8 cellular contexts compared by ENCODE assay signal in the genomic region with DNA sequence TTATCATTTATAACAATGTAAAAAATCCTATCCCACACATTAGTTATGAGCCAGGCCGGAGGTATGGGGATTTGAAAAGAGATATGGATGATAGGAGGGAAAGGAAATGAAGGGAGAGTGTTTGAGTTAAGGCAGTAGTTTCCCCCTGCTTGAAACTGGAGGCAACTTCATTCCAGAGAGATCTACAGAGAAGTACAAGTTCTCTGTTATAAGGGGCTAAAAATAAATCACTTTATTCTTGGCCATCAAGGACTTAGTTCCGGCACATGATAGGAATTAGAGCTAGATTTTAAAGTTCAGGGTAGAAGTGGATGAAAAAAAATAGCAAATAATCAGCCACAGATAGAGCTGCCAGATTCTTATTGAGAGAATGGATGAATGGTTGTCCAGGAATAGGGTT.
A peak's percentile ranks its signal among the peaks of the same experiment; 100 is the strongest.
DNase-seq lines count a peak whose midpoint lies in the region; ATAC-seq and TF ChIP-seq lines count a peak whose summit lies in the region.
"Not testable (repeated sequence)": the region's sequence is repeated elsewhere in the genome, so short reads cannot be mapped to it uniquely, and the experiment has no call there.

No MANE protein-coding gene starts in this region.

- not testable (repeated sequence) for H3K27me3 ChIP-seq in heart left ventricle; heart right ventricle; left ventricle myocardium inferior (ENCODE audit: low read depth); right cardiac atrium (ENCODE audit: control insufficient read depth, insufficient read depth)

- H3K27ac ChIP-seq in heart left ventricle, result peak overlapping the region in 4 of 12 donors; percentile 2 to 34 (median 16)
- H3K27ac ChIP-seq in heart right ventricle, result peak overlapping the region in 5 of 10 donors; percentile 11 to 40 (median 36)
- peak overlapping the region; percentile 65 for H3K27ac ChIP-seq in left ventricle myocardium inferior (replicated peaks)
- not testable (repeated sequence) for H3K27ac ChIP-seq in right cardiac atrium (ENCODE audit: low read length)

- ATAC-seq in Right ventricle myocardium inferior, result peak; percentile 39
- ATAC-seq in Right ventricle myocardium superior (ENCODE audit: poor library complexity), result peak; percentile 81
- peak in 3 of 4 donors; percentile 49 to 79 (median 73) for ATAC-seq in heart left ventricle
- peak in 5 of 8 donors; percentile 61 to 74 (median 62) for ATAC-seq in heart right ventricle
- peak; percentile 27 to 41 for ATAC-seq in left cardiac atrium
- peak; percentile 79 for ATAC-seq in left ventricle myocardium superior
- peak; percentile 31 to 60 for ATAC-seq in right cardiac atrium

- H3K4me1 ChIP-seq in heart left ventricle; right cardiac atrium (ENCODE audit: control insufficient read depth, insufficient read depth, low read length): not testable (repeated sequence)
- H3K4me1 ChIP-seq in heart right ventricle, result peaks cover 0 to 10% (median 3%) of the 10 kb centered on the region in 9 donors
- H3K4me1 ChIP-seq in left ventricle myocardium inferior, result peaks cover 12% of the 10 kb centered on the region

- H3K9me3 ChIP-seq in heart left ventricle; heart right ventricle; left ventricle myocardium inferior (replicated peaks); right cardiac atrium (ENCODE audit: control insufficient read depth, low read length): not testable (repeated sequence)

- 36 to 53% (median 43%) methylated on average over 2 of the region's 2 CpGs for WGBS in heart left ventricle, 4 donors
- WGBS in heart right ventricle, 2 donors, result 40 to 53% methylated on average over 2 of the region's 2 CpGs
- WGBS in right cardiac atrium, result 52% methylated on average over 2 of the region's 2 CpGs

- H3K36me3 ChIP-seq in heart left ventricle, heart right ventricle, left ventricle myocardium inferior: not testable (repeated sequence)

- H3K4me3 ChIP-seq in heart left ventricle; heart right ventricle; left ventricle myocardium inferior; right cardiac atrium (ENCODE audit: low read length): not testable (repeated sequence)

- TF ChIP-seq POLR2A in heart left ventricle (IDR thresholded peaks at IDR 0.05), result not testable (repeated sequence)

- intact Hi-C loops in Right ventricle myocardium inferior (cut with DNase I); Right ventricle myocardium superior (cut with DNase I); heart left ventricle (cut with DNase I); heart right ventricle (cut with DNase I); left cardiac atrium (cut with DNase I); left ventricle myocardium inferior (cut with micrococcal nuclease); left ventricle myocardium superior (cut with micrococcal nuclease); right cardiac atrium (cut with DNase I): not testable (repeated sequence)

- not testable (repeated sequence) for TF ChIP-seq CTCF in heart left ventricle (IDR thresholded peaks at IDR 0.05); heart right ventricle (IDR thresholded peaks at IDR 0.05); left ventricle myocardium inferior (IDR thresholded peaks at IDR 0.05; ENCODE audit: borderline replicate concordance)

- not testable (repeated sequence) for DNase-seq in Right ventricle myocardium inferior (ENCODE audit: missing footprints); Right ventricle myocardium superior; heart left ventricle; heart right ventricle; left cardiac atrium; left ventricle myocardium inferior; left ventricle myocardium superior; right cardiac atrium
